In the genomic region with DNA sequence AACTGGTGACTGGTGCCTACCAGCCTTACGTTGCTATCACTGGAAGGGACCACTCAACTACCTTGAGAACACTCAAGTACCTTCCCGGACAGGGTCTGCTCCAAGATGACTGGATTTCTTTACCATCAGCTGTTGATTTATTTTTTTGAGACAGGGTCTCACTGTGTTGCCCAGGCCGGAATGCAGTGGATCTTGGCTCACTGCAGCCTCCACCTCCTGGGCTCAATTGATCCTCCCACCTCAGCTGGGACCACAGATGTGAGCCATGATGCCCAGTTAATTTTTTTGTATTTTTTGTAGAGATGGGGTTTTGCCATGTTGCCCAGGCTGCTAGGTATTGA, we compare ENCODE assay signal across 12 cellular contexts. TPM values are rescaled to one million over a fixed set of nuclear protein-coding genes. Genes with fewer than 3 reads are reported as not detected.
DNase-seq lines count a peak whose midpoint lies in the region; ATAC-seq and TF ChIP-seq lines count a peak whose summit lies in the region.
"Had no signal": no experiment of that assay in that cellular context is flagged by ENCODE, and none has a peak within 500 bp of the region (broad histone marks: within the 10 kb centered on the region; RNA-seq: fewer than 3 reads in every experiment).

No MANE protein-coding gene starts in this region.

- peaks cover 43% of the 10 kb centered on the region for H3K4me1 Mint-ChIP-seq in neural crest cell

- H3K27me3 ChIP-seq in duodenal mucosa (ENCODE audit: control insufficient read depth in 1 of 2, insufficient read depth in 2 of 2, low read length in 2 of 2) (no peaks in the 10 kb centered on the region), vagina (no peaks in the 10 kb centered on the region)

- H3K9me3 Mint-ChIP-seq in neural crest cell, result no peaks in the 10 kb centered on the region
- H3K9me3 Mint-ChIP-seq: activated naive CD8-positive, alpha-beta T cell treated with anti-CD3 and anti-CD28 coated beads, Interleukin-2, amount 10 ng/mL, durations not matched to agents 7 days and 5 days had no signal

- H3K27ac ChIP-seq in duodenal mucosa (ENCODE audit: low read depth, low read length) (peak overlapping the region; percentile 53), vagina (peak overlapping the region; percentile 87)

- H3K4me3 ChIP-seq in duodenal mucosa (ENCODE audit: low read depth in 1 of 2, low read length in 2 of 2), result no peak overlapping the region
- H3K4me3 ChIP-seq in vagina, result no peak overlapping the region

- peaks cover 5% of the 10 kb centered on the region for H3K36me3 Mint-ChIP-seq in neural crest cell (ENCODE audit: low read depth)

- TF ChIP-seq POLR2A in vagina (IDR thresholded peaks at IDR 0.05), result no peak

- peak overlapping the region; percentile 41 for H3K4me3 Mint-ChIP-seq in neural crest cell
- H3K4me3 Mint-ChIP-seq: activated naive CD8-positive, alpha-beta T cell treated with anti-CD3 and anti-CD28 coated beads, Interleukin-2, amount 10 ng/mL, durations not matched to agents 7 days and 5 days had no signal

- no peak for TF ChIP-seq CTCF in neural crest cell (conservative IDR thresholded peaks at IDR 0.05)
- TF ChIP-seq CTCF in vagina (IDR thresholded peaks at IDR 0.05), result no peak

- peaks cover 0 to 4% of the 10 kb centered on the region in 2 donors for H3K4me1 ChIP-seq in duodenal mucosa (ENCODE audit: control insufficient read depth in 1 of 2, insufficient read depth in 2 of 2, low read length in 2 of 2)
- H3K4me1 ChIP-seq in vagina, result peaks cover 37% of the 10 kb centered on the region

- no peaks in the 10 kb centered on the region for H3K9me3 ChIP-seq in duodenal mucosa (ENCODE audit: control insufficient read depth in 1 of 2, low read length in 2 of 2)
- H3K9me3 ChIP-seq in vagina, result no peaks in the 10 kb centered on the region

- no peak for DNase-seq in Right ventricle myocardium superior
- DNase-seq in cardiac septum (ENCODE audit: low spot score), result no peak
- DNase-seq in neural crest cell (ENCODE audit: low read depth, low spot score), result no peak
- DNase-seq in vagina (ENCODE audit: extremely low spot score in 2 of 2), result no peak
- no peak for DNase-seq in midbrain (lab: John Stamatoyannopoulos, UW)
- DNase-seq in DMS53 treated with DMSO at 0.1 percent for 48 hours (lab: John Stamatoyannopoulos, UW; ENCODE audit: unreplicated experiment), result no peak
- no peak for DNase-seq in NCI-H2171 (lab: John Stamatoyannopoulos, UW)
- DNase-seq: activated CD4-positive, alpha-beta T cell treated with anti-CD3 and anti-CD28 coated beads, Interleukin-2, amount 50 U/mL, for 1 hour; activated naive CD8-positive, alpha-beta T cell treated with anti-CD3 and anti-CD28 coated beads, Interleukin-2, amount 10 ng/mL, durations not matched to agents 7 days and 5 days; NCI-H446 treated with DMSO at 0.1 percent for 48 hours; SIG-M5 had no signal

- intact Hi-C loops in Right ventricle myocardium superior (cut with DNase I) (no loop called here), cardiac septum (cut with DNase I) (loop anchor here (5.0 kb wide), 2 partner anchors 44 to 124 kb away; a partner anchor contains a TSS), vagina (cut with DNase I) (loop anchor here (10.0 kb wide), 1 partner anchor 127 kb away; no protein-coding TSS in a partner anchor)

- H3K27ac Mint-ChIP-seq in neural crest cell (ENCODE audit: unreplicated experiment), result peak overlapping the region; percentile 43

- ATAC-seq in Right ventricle myocardium superior (ENCODE audit: poor library complexity), result peak; percentile 12

- H3K27me3 Mint-ChIP-seq in neural crest cell (ENCODE audit: low read depth), result no peaks in the 10 kb centered on the region
- H3K27me3 Mint-ChIP-seq: activated naive CD8-positive, alpha-beta T cell treated with anti-CD3 and anti-CD28 coated beads, Interleukin-2, amount 10 ng/mL, durations not matched to agents 7 days and 5 days had no signal

- no peak overlapping the region for H3K9ac ChIP-seq in duodenal mucosa (ENCODE audit: low read depth in 1 of 2, low read length in 2 of 2)

- H3K36me3 ChIP-seq in duodenal mucosa (ENCODE audit: control insufficient read depth in 1 of 2, insufficient read depth in 2 of 2, low read length in 2 of 2) (peaks cover 2 to 8% of the 10 kb centered on the region in 2 donors), vagina (no peaks in the 10 kb centered on the region)

RNA-seq across cellular contexts. Expression of a gene that starts 45.2 kb away (rescaled TPM):
- total RNA-seq in Right ventricle myocardium superior (8.8 TPM), cardiac septum (19.5 TPM), neural crest cell (82.2 and 87.3 TPM in 2 replicates), vagina (57.5 TPM)

RNA-seq across cellular contexts. Expression of a gene that starts 57.5 kb away (rescaled TPM):
- total RNA-seq in Right ventricle myocardium superior (7.3 TPM), cardiac septum (9.9 TPM), neural crest cell (28.9 and 31.4 TPM in 2 replicates), vagina (16.9 TPM)
